Comparison of ENCODE assay signal across 8 cellular contexts in the genomic region with DNA sequence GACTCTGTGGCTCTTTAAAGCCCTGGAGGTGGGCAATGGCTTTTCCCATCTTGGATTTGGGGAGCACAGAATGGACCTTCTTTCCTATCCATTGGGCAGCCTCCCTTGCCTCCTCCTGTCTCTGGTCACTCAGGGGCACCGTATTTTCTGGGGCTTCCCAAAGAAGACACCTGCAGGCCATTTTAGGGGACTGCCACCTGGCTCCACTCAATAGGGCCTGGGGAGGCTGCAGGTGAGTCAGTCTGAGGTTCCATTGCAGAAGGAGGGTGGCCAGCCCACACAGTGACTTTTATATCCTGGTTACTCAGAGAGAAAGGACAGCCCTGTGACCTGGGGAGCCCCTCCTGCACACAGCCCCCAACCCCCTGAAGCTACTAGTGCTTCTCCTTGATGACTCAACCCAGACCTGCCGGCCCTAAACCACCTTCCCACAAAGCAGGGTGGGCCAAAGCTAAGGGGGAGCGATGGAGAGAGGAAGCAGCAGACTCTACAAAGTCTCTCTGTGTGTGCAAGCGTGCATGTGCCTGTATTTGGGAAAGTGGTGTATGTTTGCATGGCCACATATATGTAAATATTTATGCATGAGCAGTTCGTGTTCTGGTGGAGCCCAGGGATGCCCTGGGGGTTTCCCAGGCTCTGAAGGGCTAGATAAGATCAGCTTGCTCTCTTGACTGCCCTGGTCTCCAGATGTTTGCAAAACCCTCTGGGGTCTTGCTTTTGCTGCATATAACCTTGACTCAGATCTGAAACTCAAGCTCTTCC. TPM values are rescaled to one million over a fixed set of nuclear protein-coding genes. Genes with fewer than 3 reads are reported as not detected.
DNase-seq lines count a peak whose midpoint lies in the region; ATAC-seq, FAIRE-seq and TF ChIP-seq lines count a peak whose summit lies in the region.

No MANE protein-coding gene starts in this region.

- no peak for FAIRE-seq in urothelium cell line (lab: Jason Lieb, UNC)

- H3K27me3 ChIP-seq in H7 (ENCODE audit: control insufficient read depth, insufficient read depth, low read length), result no peaks in the 10 kb centered on the region
- no peaks in the 10 kb centered on the region for H3K27me3 ChIP-seq in foreskin keratinocyte

- no peak for TF ChIP-seq POLR2A in NB4 (IDR thresholded peaks at IDR 0.05; ENCODE audit: extremely low read depth, insufficient read length)

- H3K36me3 ChIP-seq in H7 (replicated peaks; ENCODE audit: control insufficient read depth, insufficient read depth, low read length), result no peaks in the 10 kb centered on the region

- ATAC-seq in foreskin keratinocyte, result peak; percentile 66
- ATAC-seq in omental fat pad (ENCODE audit: low FRiP score), result no peak

- DNase-seq in NCI-H2171 treated with DMSO at 0.1 percent for 48 hours (lab: John Stamatoyannopoulos, UW) (peak; percentile 24), NCI-H2171 (lab: John Stamatoyannopoulos, UW) (no peak), H7 (peak; percentile 65), NB4 (ENCODE audit: low read depth) (peak; percentile 18), foreskin keratinocyte (peak in 1 of 2 donors; percentile 59), urothelium cell line (ENCODE audit: low spot score) (peak; percentile 60), NCI-H2029 treated with DMSO at 0.1 percent for 48 hours (lab: John Stamatoyannopoulos, UW) (no peak), omental fat pad (ENCODE audit: low spot score) (no peak)

- no peak overlapping the region for H3K4me3 ChIP-seq in H7 (ENCODE audit: insufficient read depth, low read depth, low read length)
- no peak overlapping the region for H3K4me3 ChIP-seq in NB4 (ENCODE audit: low read depth, low read length)

- peaks cover 31% of the 10 kb centered on the region for H3K4me1 ChIP-seq in foreskin keratinocyte

- H3K27ac ChIP-seq in foreskin keratinocyte, result peak overlapping the region; percentile 73

- TF ChIP-seq CTCF in NB4 (IDR thresholded peaks at IDR 0.05; ENCODE audit: low read depth, low read length), result no peak
- TF ChIP-seq CTCF in foreskin keratinocyte (conservative IDR thresholded peaks at IDR 0.05), result peak; percentile 14
- TF ChIP-seq CTCF in omental fat pad (IDR thresholded peaks at IDR 0.05), result no peak

RNA-seq across cellular contexts. Expression of gene CX3CL1, which starts 5.0 kb away (rescaled TPM):
- total RNA-seq in H7 (2014; rRNA removed; shearing (Covaris generic)), result 0.67 and 2.1 TPM in 2 replicates
- total RNA-seq in foreskin keratinocyte (0.54 and 0.74 TPM in 2 replicates), omental fat pad (10 to 100 TPM in 2 of 4 donors, 1 to 10 TPM in 2; 7.1 to 59.7 (median 11.9) TPM)
- 0.65 and 0.80 TPM in 2 replicates for polyA plus RNA-seq in foreskin keratinocyte

RNA-seq across cellular contexts. Expression of gene CCL22, which starts 18.7 kb away (rescaled TPM):
- not detected in 2 replicates for total RNA-seq in H7 (2014; rRNA removed; shearing (Covaris generic))
- not detected in 2 replicates for total RNA-seq in foreskin keratinocyte
- polyA plus RNA-seq in foreskin keratinocyte, result not detected in 2 replicates
- total RNA-seq in omental fat pad, result 1 to 10 TPM in 1 of 4 donors, not detected in 3; 6.7 TPM

RNA-seq across cellular contexts. Expression of gene CCL17, which starts 27.3 kb away (rescaled TPM):
- total RNA-seq in H7 (2014; rRNA removed; shearing (Covaris generic)), result not detected in 2 replicates
- not detected in 2 replicates for total RNA-seq in foreskin keratinocyte
- polyA plus RNA-seq in foreskin keratinocyte, result not detected in 2 replicates
- total RNA-seq in omental fat pad, result not detected

Comparison
In these comparisons a context has a peak if more than half of its experiments do, and no peak if none do; other contexts are left out.
1. DNase-seq: peak in NCI-H2171 treated with DMSO at 0.1 percent for 48 hours (single experiment), H7 (single experiment), NB4 (single experiment) and urothelium cell line (single experiment); none in NCI-H2171 (single experiment), NCI-H2029 treated with DMSO at 0.1 percent for 48 hours (single experiment) and omental fat pad (single experiment).